In genomic region chr4:2363951-2364653, GRCh38 we compare ENCODE assay signal across 1 cellular context.
TF ChIP-seq lines count a peak whose summit lies in the region.

No MANE protein-coding gene starts in this region.

TF ChIP-seq in WTC11, 78 proteins besides CTCF, POLR2A, EP300 and RAD21 (continued from another document):
- no peak for TF ChIP-seq ZNF532 (CRISPR knock-in tag; IDR thresholded peaks at IDR 0.05; ENCODE audit: borderline replicate concordance)
- TF ChIP-seq ZNF219 (CRISPR knock-in tag; IDR thresholded peaks at IDR 0.05; ENCODE audit: borderline replicate concordance), result no peak
